Comparison of ENCODE assay signal across 8 cellular contexts in the genomic region with DNA sequence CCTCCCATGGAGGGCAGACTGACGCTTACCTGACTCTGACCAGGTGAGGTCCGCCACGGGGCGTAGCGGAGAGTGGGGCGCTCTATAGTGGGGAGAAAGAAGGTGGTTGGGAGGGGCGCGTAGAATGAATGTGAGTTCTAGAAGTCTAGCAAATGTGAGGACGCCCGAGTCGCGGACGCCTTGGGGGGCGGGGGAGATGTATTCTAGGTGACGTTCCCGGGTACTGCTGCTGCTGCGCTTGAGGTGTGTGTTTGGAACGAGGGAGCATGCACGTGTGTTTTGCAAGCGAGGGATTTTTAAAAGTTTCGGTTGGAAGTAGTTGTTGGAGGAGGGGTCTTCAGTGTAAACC. TPM values are rescaled to one million over a fixed set of nuclear protein-coding genes. Genes with fewer than 3 reads are reported as not detected.
DNase-seq lines count a peak whose midpoint lies in the region; ATAC-seq, FAIRE-seq and TF ChIP-seq lines count a peak whose summit lies in the region.

No MANE protein-coding gene starts in this region.

- H3K36me3 ChIP-seq in esophagus squamous epithelium = peaks cover 0 to 33% (median 4%) of the 10 kb centered on the region in 3 donors

- peaks cover 36% of the 10 kb centered on the region for H3K4me1 Mint-ChIP-seq in activated T-cell treated with anti-CD3 and anti-CD28 coated beads, Interleukin-2, amount 50 U/mL, for 24 hours (ENCODE audit: low read depth)

- no peaks in the 10 kb centered on the region for H3K27me3 ChIP-seq in esophagus squamous epithelium

- 1 to 2% methylated on average over 12 to 17 of the region's 21 CpGs for WGBS in esophagus squamous epithelium, 2 donors

- intact Hi-C loops in esophagus squamous epithelium (cut with DNase I) = loop anchor here (10.0 kb wide), 1 partner anchor 116 kb away; no protein-coding TSS in a partner anchor

- TF ChIP-seq CTCF in esophagus squamous epithelium (IDR thresholded peaks at IDR 0.05) (no peak), omental fat pad (IDR thresholded peaks at IDR 0.05) (no peak)

- peak overlapping the region; percentile 85 to 97 (median 92) for H3K27ac ChIP-seq in esophagus squamous epithelium

- H3K4me1 ChIP-seq in esophagus squamous epithelium = peaks cover 0 to 31% (median 10%) of the 10 kb centered on the region in 3 donors

- H3K9me3 Mint-ChIP-seq in activated T-cell treated with anti-CD3 and anti-CD28 coated beads, Interleukin-2, amount 50 U/mL, for 24 hours = no peaks in the 10 kb centered on the region

- no peak for FAIRE-seq in urothelium cell line (lab: Jason Lieb, UNC)

- no peak for TF ChIP-seq POLR2A in esophagus squamous epithelium (IDR thresholded peaks at IDR 0.05)

- peaks cover 57% of the 10 kb centered on the region for H3K36me3 Mint-ChIP-seq in activated T-cell treated with anti-CD3 and anti-CD28 coated beads, Interleukin-2, amount 50 U/mL, for 24 hours (ENCODE audit: low read depth)

- peak; percentile 30 for ATAC-seq in HG02970 (IDR thresholded peaks at IDR 0.05; ENCODE audit: low FRiP score, unreplicated experiment)
- peak; percentile 18 for ATAC-seq in omental fat pad (ENCODE audit: low FRiP score)

- DNase-seq in SKM-1 treated with dmso at 0.1 percent for 144 hours (lab: John Stamatoyannopoulos, UW; ENCODE audit: unreplicated experiment) (peak; percentile 9), SKM-1 (lab: John Stamatoyannopoulos, UW; ENCODE audit: unreplicated experiment) (no peak), NCI-H510A treated with DMSO at 0.1 percent for 48 hours (lab: John Stamatoyannopoulos, UW) (peak; percentile 4), esophagus squamous epithelium (lab: John Stamatoyannopoulos, UW) (no peak), omental fat pad (ENCODE audit: low spot score) (no peak), urothelium cell line (ENCODE audit: low spot score) (peak; percentile 40)
- DNase-seq in activated T-cell treated with anti-CD3 and anti-CD28 coated beads, Interleukin-2, amount 50 U/mL, for 24 hours = no peak

- peak overlapping the region; percentile 90 for H3K4me3 Mint-ChIP-seq in activated T-cell treated with anti-CD3 and anti-CD28 coated beads, Interleukin-2, amount 50 U/mL, for 24 hours

- H3K27ac Mint-ChIP-seq in activated T-cell treated with anti-CD3 and anti-CD28 coated beads, Interleukin-2, amount 50 U/mL, for 24 hours = peak overlapping the region; percentile 98

- no peaks in the 10 kb centered on the region for H3K9me3 ChIP-seq in esophagus squamous epithelium

- H3K4me3 ChIP-seq in esophagus squamous epithelium = peak overlapping the region; percentile 75 to 98 (median 88)

- H3K27me3 Mint-ChIP-seq in activated T-cell treated with anti-CD3 and anti-CD28 coated beads, Interleukin-2, amount 50 U/mL, for 24 hours = no peaks in the 10 kb centered on the region

RNA-seq across cellular contexts. Expression of gene RIF1, which starts 0.8 kb away (rescaled TPM):
- 10 to 100 TPM; 14.4 to 41.4 (median 24.4) TPM for total RNA-seq in esophagus squamous epithelium
- total RNA-seq in omental fat pad = 10 to 100 TPM; 29.3 to 49.7 (median 41.9) TPM

RNA-seq across cellular contexts. Expression of gene TNFAIP6, which starts 53.1 kb away (rescaled TPM):
- total RNA-seq in esophagus squamous epithelium = 1 to 10 TPM in 2 of 4 donors, under 1 TPM in 1, not detected in 1; 0.95 to 3.3 (median 1.2) TPM
- 10 to 100 TPM in 2 of 4 donors, 1 to 10 TPM in 2; 3.4 to 18.6 (median 12.4) TPM for total RNA-seq in omental fat pad

Comparison
In these comparisons a context has a peak if more than half of its experiments do, and no peak if none do; other contexts are left out.
1. DNase-seq: peak in SKM-1 treated with dmso at 0.1 percent for 144 hours (single experiment), NCI-H510A treated with DMSO at 0.1 percent for 48 hours (single experiment) and urothelium cell line (single experiment); none in SKM-1 (single experiment), activated T-cell treated with anti-CD3 and anti-CD28 coated beads, Interleukin-2, amount 50 U/mL, for 24 hours (single experiment), esophagus squamous epithelium (single experiment) and omental fat pad (single experiment).